8 cellular contexts compared by ENCODE assay signal in the genomic region with DNA sequence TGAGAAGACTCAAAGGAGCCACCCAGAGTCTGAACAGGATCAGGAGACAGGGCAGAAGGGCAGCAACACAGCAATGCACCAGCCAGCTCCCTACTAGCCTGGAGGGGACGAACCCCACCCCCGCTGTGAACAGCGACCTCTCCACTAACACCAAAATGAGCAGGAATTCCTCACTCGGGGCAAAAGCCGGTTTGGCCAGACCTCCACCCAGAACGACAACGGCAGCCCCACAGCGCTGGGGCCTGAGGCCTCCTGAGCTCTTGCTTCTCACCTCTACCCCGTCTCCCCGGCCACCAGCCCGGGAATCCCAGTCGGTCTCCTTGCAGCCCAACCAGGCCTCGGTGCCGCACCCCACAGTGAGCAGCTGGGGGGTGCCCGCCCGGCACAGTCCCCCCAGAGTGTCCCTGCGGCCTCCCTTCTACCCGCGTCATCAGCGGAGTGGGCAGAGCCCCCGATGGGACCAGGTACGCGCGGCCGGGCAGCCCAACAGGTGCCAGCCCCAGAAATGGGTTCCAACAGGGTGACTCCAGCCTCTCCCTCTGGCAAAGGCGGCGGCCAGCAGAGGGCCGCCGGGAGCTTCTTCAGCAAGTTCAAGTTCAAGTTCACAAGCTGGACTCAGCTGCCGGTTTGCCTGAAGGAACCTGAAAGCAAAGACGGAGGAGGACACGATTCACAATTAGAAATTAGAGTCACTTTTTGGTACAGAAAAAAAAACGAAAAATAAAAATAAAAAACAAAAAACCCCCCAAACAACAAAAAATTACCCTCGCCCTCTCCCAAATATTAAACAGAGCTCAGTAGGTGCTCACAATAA.
DNase-seq lines count a peak whose midpoint lies in the region; ATAC-seq and TF ChIP-seq lines count a peak whose summit lies in the region.

No MANE protein-coding gene starts in this region.

- no peak for DNase-seq in GM12864 (ENCODE audit: low read depth)
- peak; percentile 47 for DNase-seq in amniotic epithelial cell (ENCODE audit: low read depth)
- DNase-seq in hepatocyte (ENCODE audit: low spot score): peak; percentile 42
- peak; percentile 65 for DNase-seq in sciatic nerve (ENCODE audit: low spot score)
- DNase-seq in COR-L47 (lab: John Stamatoyannopoulos, UW): no peak
- no peak for DNase-seq in stimulated activated CD4-positive, alpha-beta T cell treated with anti-CD3 and anti-CD28 coated beads, Interleukin-4, amount 100 ng/mL, for 24 hours

- TF ChIP-seq CTCF in GM12864 (IDR thresholded peaks at IDR 0.05; ENCODE audit: low read depth, low read length, missing control alignments) (peak; percentile 52), hepatocyte (IDR thresholded peaks at IDR 0.05; ENCODE audit: poor library complexity) (peak; percentile 35)

- H3K36me3 ChIP-seq in hepatocyte (replicated peaks; ENCODE audit: insufficient read depth, low read depth): no peaks in the 10 kb centered on the region

- peak overlapping the region; percentile 78 for H2AFZ ChIP-seq in hepatocyte

- peaks cover 21% of the 10 kb centered on the region for H3K27me3 ChIP-seq in hepatocyte

- H3K4me3 ChIP-seq in GM12864 (ENCODE audit: low read depth, low read length): peak overlapping the region; percentile 41; the same call in 1 of the 2 replicates
- H3K4me3 ChIP-seq in hepatocyte: peak overlapping the region; percentile 23

- peak overlapping the region; percentile 76 for H3K4me2 ChIP-seq in hepatocyte

- H3K27ac ChIP-seq in hepatocyte: no peak overlapping the region

- intact Hi-C loops in sciatic nerve (cut with DNase I): no loop called here

- 34% methylated on average over 32 of the region's 34 CpGs for WGBS in hepatocyte (ENCODE audit: low lambda C conversion rate, missing lambda C conversion rate)

- no peaks in the 10 kb centered on the region for H3K9me3 ChIP-seq in hepatocyte (ENCODE audit: low read depth)

- no peaks in the 10 kb centered on the region for H3K9me2 ChIP-seq in hepatocyte (replicated peaks; ENCODE audit: insufficient read depth)

- H3K4me1 ChIP-seq in hepatocyte (ENCODE audit: insufficient read depth): no peaks in the 10 kb centered on the region

- no peaks in the 10 kb centered on the region for H4K20me1 ChIP-seq in hepatocyte (ENCODE audit: insufficient read depth, poor library complexity, severe bottlenecking)

- peak; percentile 70 for ATAC-seq in sciatic nerve
- ATAC-seq in HG02870 (IDR thresholded peaks at IDR 0.05; ENCODE audit: unreplicated experiment): no peak
- no peak for ATAC-seq in GM18511 (IDR thresholded peaks at IDR 0.05; ENCODE audit: unreplicated experiment)

- no peaks in the 10 kb centered on the region for H3K79me2 ChIP-seq in hepatocyte

Comparison
In these comparisons a context has a peak if more than half of its experiments do, and no peak if none do; other contexts are left out.
1. DNase-seq: peak in amniotic epithelial cell (single experiment), hepatocyte (single experiment) and sciatic nerve (single experiment); none in GM12864 (single experiment), COR-L47 (single experiment) and stimulated activated CD4-positive, alpha-beta T cell treated with anti-CD3 and anti-CD28 coated beads, Interleukin-4, amount 100 ng/mL, for 24 hours (single experiment).